ENCODE assay signal across 8 cellular contexts in the genomic region with DNA sequence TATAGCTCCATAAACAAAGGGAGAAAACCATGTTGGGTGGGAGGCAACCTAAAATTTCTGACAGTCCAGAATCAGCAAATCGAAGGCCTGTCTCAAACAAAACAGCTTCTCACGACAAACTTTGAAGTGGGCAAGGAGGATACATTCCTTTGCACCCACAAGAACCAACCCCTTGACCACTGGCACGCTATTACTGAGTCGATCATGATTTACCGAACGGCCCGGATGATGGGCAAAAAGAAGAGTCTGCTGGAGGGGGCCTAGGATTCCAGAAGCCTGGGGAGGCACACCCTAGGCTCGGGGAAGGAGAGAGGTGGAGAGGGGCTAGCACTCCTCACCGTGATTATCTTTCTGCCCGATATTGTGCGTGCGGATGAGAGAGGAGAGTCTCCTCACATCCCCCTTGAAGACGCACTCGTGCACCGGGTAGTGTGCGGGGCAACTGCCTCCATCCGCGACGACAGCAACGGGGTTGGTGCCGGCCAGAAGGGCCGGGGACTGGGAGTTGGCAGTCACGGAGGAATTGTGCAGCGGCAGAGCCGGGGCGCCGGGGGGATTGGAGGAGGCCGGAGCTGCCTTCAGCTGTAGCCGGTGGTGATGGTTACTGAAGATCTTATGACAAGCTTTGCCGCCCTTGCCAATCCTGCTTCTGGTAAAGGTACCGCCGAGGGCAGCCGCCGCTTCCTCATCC. TPM values are rescaled to one million over a fixed set of nuclear protein-coding genes. Genes with fewer than 3 reads are reported as not detected.
A peak's percentile ranks its signal among the peaks of the same experiment; 100 is the strongest.
DNase-seq lines count a peak whose midpoint lies in the region; ATAC-seq and TF ChIP-seq lines count a peak whose summit lies in the region.

No MANE protein-coding gene starts in this region.

- peak overlapping the region; percentile 93 for H3K27ac ChIP-seq in cardiac muscle cell

- H3K4me1 ChIP-seq in cardiac muscle cell (ENCODE audit: low read depth): peaks cover 4% of the 10 kb centered on the region

- no peaks in the 10 kb centered on the region for H3K36me3 ChIP-seq in cardiac muscle cell

- H3K9me3 ChIP-seq in cardiac muscle cell (ENCODE audit: low read depth): no peaks in the 10 kb centered on the region

- ATAC-seq in Right ventricle myocardium inferior (no peak), HG02678 (IDR thresholded peaks at IDR 0.05; ENCODE audit: unreplicated experiment) (peak; percentile 23)

- peak; percentile 23 to 68 for DNase-seq in cardiac muscle cell (ENCODE audit: low read depth in 1 of 2, low spot score in 1 of 2)
- no peak for DNase-seq in Right ventricle myocardium inferior (ENCODE audit: missing footprints)
- peak; percentile 22 for DNase-seq in NCI-H1105 treated with DMSO at 0.1 percent for 48 hours (lab: John Stamatoyannopoulos, UW)
- DNase-seq in activated gamma-delta T cell treated with Interleukin-2 at 50 U/mL for 16 hours: peak; percentile 14
- peak in 22 of 42 donors; percentile 2 to 73 (median 51) for DNase-seq in head of caudate nucleus
- peak; percentile 84 for DNase-seq in posterior vena cava (ENCODE audit: low spot score)
- no peak for DNase-seq in NCI-H1930 (lab: John Stamatoyannopoulos, UW)

- no peaks in the 10 kb centered on the region for H3K27me3 ChIP-seq in cardiac muscle cell

- intact Hi-C loops in Right ventricle myocardium inferior (cut with DNase I) (loop anchor here (2.0 kb wide), 2 partner anchors 57 to 133 kb away; partner anchors contain the start of genes CTH and SRSF11), head of caudate nucleus (cut with DNase I) (loop anchor here (10.0 kb wide), 2 partner anchors 61 to 149 kb away; partner anchors contain the start of genes CTH and LRRC40), posterior vena cava (cut with DNase I) (loop anchor here in 1 of 2 donors (10.0 kb wide), 1 partner anchor 61 kb away; the partner anchor contains the start of gene CTH)

- H3K4me3 ChIP-seq in cardiac muscle cell: peak overlapping the region; percentile 49

- no peak for TF ChIP-seq CTCF in cardiac muscle cell (IDR thresholded peaks at IDR 0.05; ENCODE audit: low read depth, low read length)

RNA-seq across cellular contexts. Expression of gene ANKRD13C, which starts 0.7 kb away (rescaled TPM):
- total RNA-seq in cardiac muscle cell (20.5 and 26.3 TPM in 2 replicates), Right ventricle myocardium inferior (9.4 TPM), posterior vena cava (10 to 100 TPM; 20.8 to 23.8 TPM)
- 18.2 and 18.8 TPM in 2 replicates for polyA plus RNA-seq in cardiac muscle cell

RNA-seq across cellular contexts. Expression of gene CTH, which starts 57.3 kb away (rescaled TPM):
- total RNA-seq in cardiac muscle cell: 4.3 and 4.8 TPM in 2 replicates
- 4.0 and 6.5 TPM in 2 replicates for polyA plus RNA-seq in cardiac muscle cell
- total RNA-seq in Right ventricle myocardium inferior: 0.60 TPM
- total RNA-seq in posterior vena cava: 1 to 10 TPM in 1 of 2 donors, under 1 TPM in 1; 0.76 to 2.5 TPM

Comparison
In these comparisons a context has a peak if more than half of its experiments do, and no peak if none do; other contexts are left out.
1. DNase-seq: peak in cardiac muscle cell (2 of 2), NCI-H1105 treated with DMSO at 0.1 percent for 48 hours (single experiment), activated gamma-delta T cell treated with Interleukin-2 at 50 U/mL for 16 hours (single experiment), head of caudate nucleus (22 of 42) and posterior vena cava (single experiment); none in Right ventricle myocardium inferior (single experiment) and NCI-H1930 (0 of 2).